In the genomic region with DNA sequence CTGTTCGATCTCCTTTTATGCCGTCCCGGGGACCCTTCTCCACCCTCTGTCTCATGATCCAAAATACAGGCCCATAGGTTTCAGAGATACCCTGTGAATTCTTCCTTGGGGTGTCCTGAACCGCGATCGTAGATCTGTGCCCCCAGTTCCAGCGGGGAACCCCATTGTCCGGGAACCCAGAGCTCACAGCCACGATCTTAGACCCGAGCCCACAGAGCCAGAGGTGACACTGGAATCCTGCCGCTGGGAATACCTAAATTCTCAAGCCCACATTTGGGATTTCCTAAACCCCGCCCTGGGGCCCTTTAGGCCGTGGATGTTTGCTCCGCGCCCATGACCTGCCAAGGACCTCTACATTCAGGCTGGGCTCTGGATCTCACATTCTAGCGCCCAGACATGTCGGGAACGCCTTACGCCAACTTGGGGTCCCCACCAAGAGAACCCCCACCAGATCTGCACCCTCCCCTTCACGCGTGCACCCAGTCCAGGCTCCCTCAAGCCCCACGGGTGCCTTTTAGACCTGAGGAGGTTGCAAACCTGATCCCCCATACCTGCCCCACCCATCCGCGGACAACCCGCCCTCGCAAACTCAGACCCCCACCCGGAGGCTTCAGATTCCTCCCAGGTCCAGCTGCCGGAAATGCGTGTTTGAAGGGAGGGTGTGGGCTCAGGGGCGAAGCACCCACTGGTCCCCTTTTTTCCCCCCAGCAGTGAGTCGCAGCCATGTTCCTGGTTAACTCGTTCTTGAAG, we compare ENCODE assay signal across 1 cellular context.
TF ChIP-seq lines count a peak whose summit lies in the region.

No MANE protein-coding gene starts in this region.

TF ChIP-seq in IMR-90, 13 proteins besides CTCF, POLR2A, EP300 and RAD21:
- TF ChIP-seq RCOR1 (IDR thresholded peaks at IDR 0.05; ENCODE audit: insufficient replicate concordance, low read length): no peak
- TF ChIP-seq MAZ (IDR thresholded peaks at IDR 0.05; ENCODE audit: borderline replicate concordance, low read depth, low read length): peak; percentile 31; the same call in 1 of the 2 replicates
